1 cellular context compared by ENCODE assay signal in genomic region chr17:82267575-82268379, GRCh38.
A peak's percentile ranks its signal among the peaks of the same experiment; 100 is the strongest.
TF ChIP-seq lines count a peak whose summit lies in the region.

No MANE protein-coding gene starts in this region.

TF ChIP-seq in HepG2, 621 proteins besides CTCF, POLR2A, EP300 and RAD21 (continues in another document):
- TF ChIP-seq XBP1 (CRISPR knock-in tag; IDR thresholded peaks at IDR 0.05) = peak; percentile 50; the same call in 1 of the 2 replicates
- peak; percentile 97 for TF ChIP-seq NFKBIZ (CRISPR knock-in tag; IDR thresholded peaks at IDR 0.05)
- TF ChIP-seq, protein P1, sequence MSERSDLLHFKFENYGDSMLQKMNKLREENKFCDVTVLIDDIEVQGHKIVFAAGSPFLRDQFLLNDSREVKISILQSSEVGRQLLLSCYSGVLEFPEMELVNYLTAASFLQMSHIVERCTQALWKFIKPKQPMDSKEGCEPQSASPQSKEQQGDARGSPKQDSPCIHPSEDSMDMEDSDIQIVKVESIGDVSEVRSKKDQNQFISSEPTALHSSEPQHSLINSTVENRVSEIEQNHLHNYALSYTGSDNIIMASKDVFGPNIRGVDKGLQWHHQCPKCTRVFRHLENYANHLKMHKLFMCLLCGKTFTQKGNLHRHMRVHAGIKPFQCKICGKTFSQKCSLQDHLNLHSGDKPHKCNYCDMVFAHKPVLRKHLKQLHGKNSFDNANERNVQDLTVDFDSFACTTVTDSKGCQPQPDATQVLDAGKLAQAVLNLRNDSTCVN (CRISPR knock-in tag; IDR thresholded peaks at IDR 0.05; ENCODE audit: borderline replicate concordance) = no peak; the same call in 1 of the 2 replicates
- peak; percentile 83 for TF ChIP-seq SMAD3 (CRISPR knock-in tag; IDR thresholded peaks at IDR 0.05)
- no peak for TF ChIP-seq FOXP1 (IDR thresholded peaks at IDR 0.05)
- TF ChIP-seq FOXP1 (CRISPR knock-in tag; IDR thresholded peaks at IDR 0.05) = peak; percentile 43; the same call in 1 of the 2 replicates
- no peak for TF ChIP-seq ZNF878 (CRISPR knock-in tag; IDR thresholded peaks at IDR 0.05)
- TF ChIP-seq ONECUT2 (CRISPR knock-in tag; IDR thresholded peaks at IDR 0.05) = 0 out of 2 replicates have a peak, but pooled peaks have one; percentile 42
- no peak for TF ChIP-seq TCF7L2 (IDR thresholded peaks at IDR 0.05; ENCODE audit: low read depth, low read length)
- TF ChIP-seq ZNF138 (CRISPR knock-in tag; IDR thresholded peaks at IDR 0.05; ENCODE audit: low read depth) = no peak
- TF ChIP-seq CHD4 (IDR thresholded peaks at IDR 0.05; ENCODE audit: borderline replicate concordance, low read length) = peak; percentile 88; the same call in 1 of the 2 replicates
- TF ChIP-seq KLF11 (CRISPR knock-in tag; IDR thresholded peaks at IDR 0.05) = peak; percentile 47; the same call in 1 of the 2 replicates
- no peak for TF ChIP-seq ZNF841 (CRISPR knock-in tag; IDR thresholded peaks at IDR 0.05; ENCODE audit: borderline replicate concordance)
- TF ChIP-seq, protein P2, sequence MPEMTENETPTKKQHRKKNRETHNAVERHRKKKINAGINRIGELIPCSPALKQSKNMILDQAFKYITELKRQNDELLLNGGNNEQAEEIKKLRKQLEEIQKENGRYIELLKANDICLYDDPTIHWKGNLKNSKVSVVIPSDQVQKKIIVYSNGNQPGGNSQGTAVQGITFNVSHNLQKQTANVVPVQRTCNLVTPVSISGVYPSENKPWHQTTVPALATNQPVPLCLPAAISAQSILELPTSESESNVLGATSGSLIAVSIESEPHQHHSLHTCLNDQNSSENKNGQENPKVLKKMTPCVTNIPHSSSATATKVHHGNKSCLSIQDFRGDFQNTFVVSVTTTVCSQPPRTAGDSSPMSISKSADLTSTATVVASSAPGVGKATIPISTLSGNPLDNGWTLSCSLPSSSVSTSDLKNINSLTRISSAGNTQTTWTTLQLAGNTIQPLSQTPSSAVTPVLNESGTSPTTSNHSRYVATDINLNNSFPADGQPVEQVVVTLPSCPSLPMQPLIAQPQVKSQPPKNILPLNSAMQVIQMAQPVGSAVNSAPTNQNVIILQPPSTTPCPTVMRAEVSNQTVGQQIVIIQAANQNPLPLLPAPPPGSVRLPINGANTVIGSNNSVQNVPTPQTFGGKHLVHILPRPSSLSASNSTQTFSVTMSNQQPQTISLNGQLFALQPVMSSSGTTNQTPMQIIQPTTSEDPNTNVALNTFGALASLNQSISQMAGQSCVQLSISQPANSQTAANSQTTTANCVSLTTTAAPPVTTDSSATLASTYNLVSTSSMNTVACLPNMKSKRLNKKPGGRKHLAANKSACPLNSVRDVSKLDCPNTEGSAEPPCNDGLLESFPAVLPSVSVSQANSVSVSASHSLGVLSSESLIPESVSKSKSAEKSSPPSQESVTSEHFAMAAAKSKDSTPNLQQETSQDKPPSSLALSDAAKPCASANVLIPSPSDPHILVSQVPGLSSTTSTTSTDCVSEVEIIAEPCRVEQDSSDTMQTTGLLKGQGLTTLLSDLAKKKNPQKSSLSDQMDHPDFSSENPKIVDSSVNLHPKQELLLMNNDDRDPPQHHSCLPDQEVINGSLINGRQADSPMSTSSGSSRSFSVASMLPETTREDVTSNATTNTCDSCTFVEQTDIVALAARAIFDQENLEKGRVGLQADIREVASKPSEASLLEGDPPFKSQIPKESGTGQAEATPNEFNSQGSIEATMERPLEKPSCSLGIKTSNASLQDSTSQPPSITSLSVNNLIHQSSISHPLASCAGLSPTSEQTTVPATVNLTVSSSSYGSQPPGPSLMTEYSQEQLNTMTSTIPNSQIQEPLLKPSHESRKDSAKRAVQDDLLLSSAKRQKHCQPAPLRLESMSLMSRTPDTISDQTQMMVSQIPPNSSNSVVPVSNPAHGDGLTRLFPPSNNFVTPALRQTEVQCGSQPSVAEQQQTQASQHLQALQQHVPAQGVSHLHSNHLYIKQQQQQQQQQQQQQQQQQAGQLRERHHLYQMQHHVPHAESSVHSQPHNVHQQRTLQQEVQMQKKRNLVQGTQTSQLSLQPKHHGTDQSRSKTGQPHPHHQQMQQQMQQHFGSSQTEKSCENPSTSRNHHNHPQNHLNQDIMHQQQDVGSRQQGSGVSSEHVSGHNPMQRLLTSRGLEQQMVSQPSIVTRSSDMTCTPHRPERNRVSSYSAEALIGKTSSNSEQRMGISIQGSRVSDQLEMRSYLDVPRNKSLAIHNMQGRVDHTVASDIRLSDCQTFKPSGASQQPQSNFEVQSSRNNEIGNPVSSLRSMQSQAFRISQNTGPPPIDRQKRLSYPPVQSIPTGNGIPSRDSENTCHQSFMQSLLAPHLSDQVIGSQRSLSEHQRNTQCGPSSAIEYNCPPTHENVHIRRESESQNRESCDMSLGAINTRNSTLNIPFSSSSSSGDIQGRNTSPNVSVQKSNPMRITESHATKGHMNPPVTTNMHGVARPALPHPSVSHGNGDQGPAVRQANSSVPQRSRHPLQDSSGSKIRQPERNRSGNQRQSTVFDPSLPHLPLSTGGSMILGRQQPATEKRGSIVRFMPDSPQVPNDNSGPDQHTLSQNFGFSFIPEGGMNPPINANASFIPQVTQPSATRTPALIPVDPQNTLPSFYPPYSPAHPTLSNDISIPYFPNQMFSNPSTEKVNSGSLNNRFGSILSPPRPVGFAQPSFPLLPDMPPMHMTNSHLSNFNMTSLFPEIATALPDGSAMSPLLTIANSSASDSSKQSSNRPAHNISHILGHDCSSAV (CRISPR knock-in tag; IDR thresholded peaks at IDR 0.05; ENCODE audit: borderline replicate concordance) = no peak
- no peak; the same call in 1 of the 2 replicates for TF ChIP-seq HCFC1 (IDR thresholded peaks at IDR 0.05; ENCODE audit: low read depth, low read length)
- no peak for TF ChIP-seq SRSF1 (optimal IDR thresholded peaks at IDR 0.05; ENCODE audit: low read depth, low read length)
- 0 out of 2 replicates have a peak, but pooled peaks have one; percentile 51 for TF ChIP-seq NFATC3 (CRISPR knock-in tag; IDR thresholded peaks at IDR 0.05)
- TF ChIP-seq CENPT (CRISPR knock-in tag; IDR thresholded peaks at IDR 0.05; ENCODE audit: low read depth) = no peak
- peak; percentile 95; the same call in 1 of the 2 replicates for TF ChIP-seq ZNF83 (CRISPR knock-in tag; IDR thresholded peaks at IDR 0.05; ENCODE audit: borderline replicate concordance)
- TF ChIP-seq ZNF30 (CRISPR knock-in tag; IDR thresholded peaks at IDR 0.05) = no peak
- TF ChIP-seq MTF1 (CRISPR knock-in tag; IDR thresholded peaks at IDR 0.05) = no peak
- TF ChIP-seq ZSCAN30 (CRISPR knock-in tag; IDR thresholded peaks at IDR 0.05) = no peak
- TF ChIP-seq ZHX1 (CRISPR knock-in tag; IDR thresholded peaks at IDR 0.05; ENCODE audit: low read depth) = peak; percentile 94
- peak; percentile 97; the same call in 1 of the 2 replicates for TF ChIP-seq CBX5 (CRISPR knock-in tag; IDR thresholded peaks at IDR 0.05; ENCODE audit: borderline replicate concordance)
- TF ChIP-seq FOXC1 (CRISPR knock-in tag; IDR thresholded peaks at IDR 0.05; ENCODE audit: borderline replicate concordance) = no peak
- TF ChIP-seq PRPF4 (IDR thresholded peaks at IDR 0.05; ENCODE audit: low read depth, low read length, poor library complexity, severe bottlenecking) = no peak
- TF ChIP-seq, protein P3, sequence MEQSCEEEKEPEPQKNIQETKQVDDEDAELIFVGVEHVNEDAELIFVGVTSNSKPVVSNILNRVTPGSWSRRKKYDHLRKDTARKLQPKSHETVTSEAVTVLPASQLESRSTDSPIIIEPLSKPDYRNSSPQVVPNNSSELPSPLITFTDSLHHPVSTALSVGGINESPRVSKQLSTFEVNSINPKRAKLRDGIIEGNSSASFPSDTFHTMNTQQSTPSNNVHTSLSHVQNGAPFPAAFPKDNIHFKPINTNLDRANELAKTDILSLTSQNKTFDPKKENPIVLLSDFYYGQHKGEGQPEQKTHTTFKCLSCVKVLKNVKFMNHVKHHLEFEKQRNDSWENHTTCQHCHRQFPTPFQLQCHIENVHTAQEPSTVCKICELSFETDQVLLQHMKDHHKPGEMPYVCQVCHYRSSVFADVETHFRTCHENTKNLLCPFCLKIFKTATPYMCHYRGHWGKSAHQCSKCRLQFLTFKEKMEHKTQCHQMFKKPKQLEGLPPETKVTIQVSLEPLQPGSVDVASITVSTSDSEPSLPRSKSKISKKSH (CRISPR knock-in tag; IDR thresholded peaks at IDR 0.05; ENCODE audit: borderline replicate concordance) = peak; percentile 68; the same call in 1 of the 2 replicates
- peak; percentile 6; the same call in 1 of the 2 replicates for TF ChIP-seq CEBPB (IDR thresholded peaks at IDR 0.05; ENCODE audit: borderline replicate concordance, low read depth, low read length)
- 0 out of 2 replicates have a peak, but pooled peaks have one; percentile 21 for TF ChIP-seq DNMT1 (CRISPR knock-in tag; IDR thresholded peaks at IDR 0.05)
- peak; percentile 60; the same call in 1 of the 2 replicates for TF ChIP-seq ZSCAN9 (CRISPR knock-in tag; IDR thresholded peaks at IDR 0.05; ENCODE audit: borderline replicate concordance)
- peak; percentile 80; the same call in 1 of the 2 replicates for TF ChIP-seq SOX5 (CRISPR knock-in tag; IDR thresholded peaks at IDR 0.05; ENCODE audit: borderline replicate concordance)
- peak; percentile 95 for TF ChIP-seq HNRNPL (IDR thresholded peaks at IDR 0.05; ENCODE audit: low read depth, low read length)
- TF ChIP-seq ZNF337 (CRISPR knock-in tag; IDR thresholded peaks at IDR 0.05; ENCODE audit: borderline replicate concordance, low read depth) = no peak
- 0 out of 2 replicates have a peak, but pooled peaks have one; percentile 19 for TF ChIP-seq TOE1 (CRISPR knock-in tag; IDR thresholded peaks at IDR 0.05)
- peak; percentile 99 for TF ChIP-seq HNF4A (CRISPR knock-in tag; IDR thresholded peaks at IDR 0.05)
- no peak for TF ChIP-seq ZNF775 (CRISPR knock-in tag; IDR thresholded peaks at IDR 0.05; ENCODE audit: borderline replicate concordance)
- 0 out of 2 replicates have a peak, but pooled peaks have one; percentile 55 for TF ChIP-seq CHCHD3 (CRISPR knock-in tag; IDR thresholded peaks at IDR 0.05)
- no peak for TF ChIP-seq ZNF276 (CRISPR knock-in tag; IDR thresholded peaks at IDR 0.05; ENCODE audit: low read depth)
- TF ChIP-seq ZNF143 (CRISPR knock-in tag; IDR thresholded peaks at IDR 0.05) = peak; percentile 54; the same call in 1 of the 2 replicates
- TF ChIP-seq ELF4 (CRISPR knock-in tag; IDR thresholded peaks at IDR 0.05; ENCODE audit: borderline replicate concordance) = no peak
- peak; percentile 66; the same call in 1 of the 2 replicates for TF ChIP-seq RFXANK (CRISPR knock-in tag; IDR thresholded peaks at IDR 0.05)
- peak; percentile 83 for TF ChIP-seq ASH2L (IDR thresholded peaks at IDR 0.05; ENCODE audit: insufficient read length, low read depth, low read length)
- no peak for TF ChIP-seq ZNF660 (CRISPR knock-in tag; IDR thresholded peaks at IDR 0.05; ENCODE audit: borderline replicate concordance, low read depth)
- TF ChIP-seq MLLT10 (CRISPR knock-in tag; IDR thresholded peaks at IDR 0.05) = no peak
- 0 out of 2 replicates have a peak, but pooled peaks have one; percentile 24 for TF ChIP-seq ZNF850 (CRISPR knock-in tag; conservative IDR thresholded peaks at IDR 0.05)
- peak; percentile 95 for TF ChIP-seq KAT7 (CRISPR knock-in tag; IDR thresholded peaks at IDR 0.05; ENCODE audit: borderline replicate concordance)
- no peak for TF ChIP-seq RAD51 (IDR thresholded peaks at IDR 0.05; ENCODE audit: borderline replicate concordance)
- TF ChIP-seq DPF2 (CRISPR knock-in tag; IDR thresholded peaks at IDR 0.05; ENCODE audit: borderline replicate concordance, low read depth) = peak; percentile 92
